9 cellular contexts compared by ENCODE assay signal in genomic region chr4:122091836-122092235, GRCh38.
"Had no signal": no experiment of that assay in that cellular context is flagged by ENCODE, and none has a peak within 500 bp of the region (broad histone marks: within the 10 kb centered on the region; RNA-seq: fewer than 3 reads in every experiment).

No MANE protein-coding gene starts in this region.

- H3K36me3 ChIP-seq: HAP-1 had no signal

- H3K4me2 ChIP-seq: GM23338 had no signal

- H3K27ac Mint-ChIP-seq: GM23338, H9, HFFc6 had no signal

- H3K4me1 ChIP-seq: HAP-1 had no signal

- H2AFZ ChIP-seq: GM23248, GM23338 had no signal

- H3K9me3 ChIP-seq: HAP-1 had no signal

- H3K9me3 Mint-ChIP-seq: GM23338, H9, HFFc6 had no signal

- ATAC-seq: GM23338, HCT116 had no signal

- H3K27ac ChIP-seq: GM23248 had no signal

- H3K4me3 Mint-ChIP-seq: GM23338, H9, HFFc6 had no signal

- H3K4me1 Mint-ChIP-seq: GM23338, H9 had no signal

- H3K4me3 ChIP-seq: GM23248, GM23338, HAP-1 had no signal

- DNase-seq: GM23248, GOT3, H7, H9, HCEC 1CT, HFFc6 had no signal

- H3K9ac ChIP-seq: GM23248 had no signal
